Comparison of ENCODE assay signal across 27 cellular contexts in the genomic region with DNA sequence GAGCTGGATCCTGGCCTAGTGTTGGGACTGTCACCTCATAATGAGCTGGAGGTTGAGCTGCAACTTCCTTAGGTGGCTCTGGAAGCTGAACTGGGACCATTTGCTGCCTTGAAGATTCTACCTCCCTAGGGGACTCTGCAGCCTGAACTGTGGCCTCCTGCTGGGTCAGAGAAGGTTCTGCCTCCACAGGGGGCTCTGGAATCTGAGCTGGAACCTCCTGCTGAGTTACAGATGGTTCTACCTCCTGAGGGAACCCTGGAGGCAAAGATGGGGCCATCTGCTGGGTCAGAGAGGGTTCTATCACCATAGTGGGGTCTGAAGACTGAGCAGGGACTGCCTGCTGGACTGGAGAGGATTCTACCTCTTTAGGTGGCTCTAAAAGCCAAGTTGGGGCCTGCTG. TPM values are rescaled to one million over a fixed set of nuclear protein-coding genes. Genes with fewer than 3 reads are reported as not detected.
DNase-seq lines count a peak whose midpoint lies in the region; ATAC-seq, FAIRE-seq and TF ChIP-seq lines count a peak whose summit lies in the region.
"Had no signal": no experiment of that assay in that cellular context is flagged by ENCODE, and none has a peak within 500 bp of the region (broad histone marks: within the 10 kb centered on the region; RNA-seq: fewer than 3 reads in every experiment).

No MANE protein-coding gene starts in this region.

- H3K27me3 ChIP-seq in endodermal cell (ENCODE audit: control insufficient read depth, insufficient read depth, low read length, poor library complexity, severe bottlenecking) (no peaks in the 10 kb centered on the region), small intestine (ENCODE audit: control insufficient read depth in 2 of 2, insufficient read depth in 2 of 2, low read length in 2 of 2) (no peaks in the 10 kb centered on the region)
- H3K27me3 ChIP-seq: BE2C, BLaER1 had no signal

- H3K4me1 Mint-ChIP-seq in dendritic cell treated with granulocyte-macrophage colony-stimulating factor and Interleukin-4, amounts not matched to agents 40 ng/mL and 50 ng/mL, for 4 days (ENCODE audit: low read depth): peaks cover 34% of the 10 kb centered on the region
- H3K4me1 Mint-ChIP-seq in endodermal cell: no peaks in the 10 kb centered on the region

- DNase-seq in endodermal cell (peak; percentile 24), left lobe of liver (ENCODE audit: low spot score) (no peak), small intestine (no peak), urothelium cell line (ENCODE audit: low spot score) (no peak), kidney tubule cell (ENCODE audit: low spot score) (no peak)
- DNase-seq: 8988T; ACHN; BE2C; C1 segment of cervical spinal cord; CD4-positive, alpha-beta memory T cell; CD4-positive, CD25-positive, alpha-beta regulatory T cell; CD8-positive, alpha-beta memory T cell; COR-L47; DMS 273 treated with DMSO at 0.1 percent for 48 hours; DMS153; DMS53; DMS79; DND-41; EL; GDM1 had no signal

- no peak overlapping the region for H3K9ac ChIP-seq in endodermal cell (ENCODE audit: extremely low read depth, low read length, poor library complexity, severe bottlenecking)
- H3K9ac ChIP-seq: BLaER1 had no signal

- FAIRE-seq in small intestine (lab: Jason Lieb, UNC) (no peak), urothelium cell line (lab: Jason Lieb, UNC) (no peak)
- FAIRE-seq: A204.1, GM12878, GM12892, GM18507 had no signal

- H3K36me3 ChIP-seq in endodermal cell (ENCODE audit: control insufficient read depth, insufficient read depth, low read length) (no peaks in the 10 kb centered on the region), small intestine (ENCODE audit: control insufficient read depth in 2 of 2, insufficient read depth in 2 of 2, low read length in 2 of 2) (no peaks in the 10 kb centered on the region)
- H3K36me3 ChIP-seq: BE2C, BLaER1 had no signal

- H3K27ac Mint-ChIP-seq in dendritic cell treated with granulocyte-macrophage colony-stimulating factor and Interleukin-4, amounts not matched to agents 40 ng/mL and 50 ng/mL, for 4 days: peak overlapping the region; percentile 50
- H3K27ac Mint-ChIP-seq in endodermal cell: no peak overlapping the region
- H3K27ac Mint-ChIP-seq: CD14-positive monocyte; CD4-positive, CD25-positive, alpha-beta regulatory T cell had no signal

- no peaks in the 10 kb centered on the region for H3K36me3 Mint-ChIP-seq in dendritic cell treated with granulocyte-macrophage colony-stimulating factor and Interleukin-4, amounts not matched to agents 40 ng/mL and 50 ng/mL, for 4 days (ENCODE audit: low read depth)
- H3K36me3 Mint-ChIP-seq in endodermal cell (ENCODE audit: low read depth): no peaks in the 10 kb centered on the region
- H3K36me3 Mint-ChIP-seq: CD8-positive, alpha-beta memory T cell had no signal

- TF ChIP-seq CTCF in endodermal cell (conservative IDR thresholded peaks at IDR 0.05): no peak

- H3K4me1 ChIP-seq in endodermal cell (ENCODE audit: control insufficient read depth, insufficient read depth, low read length) (no peaks in the 10 kb centered on the region), small intestine (ENCODE audit: control insufficient read depth in 2 of 2, insufficient read depth in 1 of 2, low read depth in 1 of 2, low read length in 1 of 2) (peaks cover 0 to 5% of the 10 kb centered on the region in 2 donors)
- H3K4me1 ChIP-seq: BE2C, BLaER1 had no signal

- peak; percentile 53 for ATAC-seq in left lobe of liver
- ATAC-seq: GM12878 had no signal

- H3K27me3 Mint-ChIP-seq in dendritic cell treated with granulocyte-macrophage colony-stimulating factor and Interleukin-4, amounts not matched to agents 40 ng/mL and 50 ng/mL, for 4 days: no peaks in the 10 kb centered on the region
- H3K27me3 Mint-ChIP-seq in endodermal cell (ENCODE audit: insufficient read depth): no peaks in the 10 kb centered on the region
- H3K27me3 Mint-ChIP-seq: CD4-positive, alpha-beta memory T cell; CD8-positive, alpha-beta memory T cell had no signal

- intact Hi-C loops in dendritic cell treated with granulocyte-macrophage colony-stimulating factor and Interleukin-4, amounts not matched to agents 40 ng/mL and 50 ng/mL, for 4 days (cut with micrococcal nuclease): no loop called here

- no peak overlapping the region for H3K27ac ChIP-seq in endodermal cell (ENCODE audit: low read depth, low read length)
- H3K27ac ChIP-seq in small intestine (ENCODE audit: low read depth in 1 of 2, low read length in 1 of 2): no peak overlapping the region
- H3K27ac ChIP-seq: BLaER1 had no signal

- no peaks in the 10 kb centered on the region for H3K9me3 ChIP-seq in endodermal cell (ENCODE audit: control insufficient read depth, low read length)
- H3K9me3 ChIP-seq in small intestine (ENCODE audit: control insufficient read depth, low read depth): no peaks in the 10 kb centered on the region
- H3K9me3 ChIP-seq: BE2C, BLaER1 had no signal

- H3K4me3 ChIP-seq in endodermal cell (ENCODE audit: low read length) (no peak overlapping the region), small intestine (ENCODE audit: low read depth in 1 of 2, low read length in 2 of 2) (no peak overlapping the region)
- H3K4me3 ChIP-seq: BLaER1, GM12878 had no signal

- H3K4me3 Mint-ChIP-seq in dendritic cell treated with granulocyte-macrophage colony-stimulating factor and Interleukin-4, amounts not matched to agents 40 ng/mL and 50 ng/mL, for 4 days: no peak overlapping the region
- H3K4me3 Mint-ChIP-seq in endodermal cell: no peak overlapping the region
- H3K4me3 Mint-ChIP-seq: CD14-positive monocyte; CD4-positive, CD25-positive, alpha-beta regulatory T cell; CD8-positive, alpha-beta memory T cell had no signal

- no peaks in the 10 kb centered on the region for H3K9me3 Mint-ChIP-seq in dendritic cell treated with granulocyte-macrophage colony-stimulating factor and Interleukin-4, amounts not matched to agents 40 ng/mL and 50 ng/mL, for 4 days
- peaks cover 3% of the 10 kb centered on the region for H3K9me3 Mint-ChIP-seq in endodermal cell
- H3K9me3 Mint-ChIP-seq: CD4-positive, alpha-beta memory T cell; CD4-positive, CD25-positive, alpha-beta regulatory T cell; CD8-positive, alpha-beta memory T cell had no signal

RNA-seq across cellular contexts. Expression of gene NF1, which starts 46.6 kb away (rescaled TPM):
- 10 to 100 TPM; 61.9 to 69.3 TPM for total RNA-seq in endodermal cell
- 35.2 TPM for polyA plus RNA-seq in endodermal cell (2013, experiment 1 of 2)
- polyA plus RNA-seq in endodermal cell (2013, experiment 2 of 2): 34.2 TPM
- total RNA-seq in left lobe of liver: 20.4 TPM
- polyA plus RNA-seq in small intestine: 10 to 100 TPM in 1 of 3 donors, 1 to 10 TPM in 2; 7.7 to 11.1 (median 7.8) TPM
